In genomic region chr18:59567445-59567844, GRCh38 we compare ENCODE assay signal across 26 cellular contexts.
"Had no signal": no experiment of that assay in that cellular context is flagged by ENCODE, and none has a peak within 500 bp of the region (broad histone marks: within the 10 kb centered on the region; RNA-seq: fewer than 3 reads in every experiment).

No MANE protein-coding gene starts in this region.

- H3K4me1 Mint-ChIP-seq: activated CD4-positive, alpha-beta memory T cell treated with anti-CD3 and anti-CD28 coated beads, Interleukin-2, amount 10 ng/mL, durations not matched to agents 7 days and 5 days; activated CD4-positive, alpha-beta T cell treated with anti-CD3 and anti-CD28 coated beads, Interleukin-2, amount 10 ng/mL, durations not matched to agents 7 days and 5 days; memory B cell; stimulated activated effector memory CD8-positive, alpha-beta T cell treated with anti-CD3 and anti-CD28 coated beads, Interleukin-12 subunit alpha, Interleukin-12 subunit beta, amount 100 ng/mL, for 72 hours; stimulated activated naive CD8-positive, alpha-beta T cell treated with anti-CD3 and anti-CD28 coated beads, Interleukin-15, amount 100 ng/mL, for 72 hours had no signal

- H3K36me3 ChIP-seq: colonic mucosa had no signal

- H3K9me3 Mint-ChIP-seq: activated CD4-positive, alpha-beta memory T cell treated with anti-CD3 and anti-CD28 coated beads, Interleukin-2, amount 10 ng/mL, durations not matched to agents 7 days and 5 days; activated CD4-positive, alpha-beta T cell treated with anti-CD3 and anti-CD28 coated beads, Interleukin-2, amount 10 ng/mL, durations not matched to agents 7 days and 5 days; activated T-helper 2 cell treated with anti-CD3 and anti-CD28 coated beads, Interferon-gamma antibody, Interleukin-2, Interleukin-4, amounts not matched to agents 10 μg/mL and 5 μg/mL and 100 μg/mL, durations not matched to agents 14 hours and 24 hours and 36 hours; memory B cell; stimulated activated naive CD8-positive, alpha-beta T cell treated with anti-CD3 and anti-CD28 coated beads, Interleukin-15, amount 100 ng/mL, for 72 hours; WTC11 had no signal

- H3K9me3 ChIP-seq: colonic mucosa had no signal

- DNase-seq: activated CD4-positive, alpha-beta memory T cell treated with anti-CD3 and anti-CD28 coated beads, Interleukin-2, amount 10 ng/mL, durations not matched to agents 7 days and 5 days; activated CD4-positive, alpha-beta T cell treated with anti-CD3 and anti-CD28 coated beads for 1 hour; activated CD4-positive, alpha-beta T cell treated with anti-CD3 and anti-CD28 coated beads, Interleukin-2, amount 10 ng/mL, durations not matched to agents 7 days and 5 days; activated naive CD4-positive, alpha-beta T cell; activated T-cell treated with anti-CD3 and anti-CD28 coated beads, Interleukin-2, amount 50 U/mL, for 48 hours; anterior cingulate cortex; cerebellar nuclear complex; colonic mucosa; effector CD8-positive, alpha-beta T cell; hippocampal formation; left colon; naive thymus-derived CD8-positive, alpha-beta T cell; posterior cingulate gyrus; stimulated activated CD4-positive, alpha-beta T cell treated with anti-CD3 and anti-CD28 coated beads, Interleukin-12 subunit alpha, Interleukin-12 subunit beta, amount 100 ng/mL, for 4 hours; stimulated activated CD4-positive, alpha-beta T cell treated with anti-CD3 and anti-CD28 coated beads, Interleukin-4, amount 100 ng/mL, for 24 hours; stimulated activated naive CD8-positive, alpha-beta T cell treated with anti-CD3 and anti-CD28 coated beads, Interleukin-15, amount 100 ng/mL, for 72 hours; substantia nigra; T-helper 2 cell had no signal

- H3K27ac ChIP-seq: colonic mucosa, skin epidermis had no signal

- H3K4me3 Mint-ChIP-seq: activated CD4-positive, alpha-beta memory T cell treated with anti-CD3 and anti-CD28 coated beads, Interleukin-2, amount 10 ng/mL, durations not matched to agents 7 days and 5 days; activated CD4-positive, alpha-beta T cell treated with anti-CD3 and anti-CD28 coated beads, Interleukin-2, amount 10 ng/mL, durations not matched to agents 7 days and 5 days; memory B cell; naive thymus-derived CD8-positive, alpha-beta T cell; stimulated activated effector memory CD8-positive, alpha-beta T cell treated with anti-CD3 and anti-CD28 coated beads, Interleukin-12 subunit alpha, Interleukin-12 subunit beta, amount 100 ng/mL, for 72 hours; stimulated activated naive CD8-positive, alpha-beta T cell treated with anti-CD3 and anti-CD28 coated beads, Interleukin-15, amount 100 ng/mL, for 72 hours; WTC11 had no signal

- H3K27me3 ChIP-seq: colonic mucosa had no signal

- H3K36me3 Mint-ChIP-seq: activated naive CD4-positive, alpha-beta T cell treated with anti-CD3 and anti-CD28 coated beads, Interleukin-2, amount 50 U/mL, for 72 hours; memory B cell; naive thymus-derived CD8-positive, alpha-beta T cell; stimulated activated effector memory CD8-positive, alpha-beta T cell treated with anti-CD3 and anti-CD28 coated beads, Interleukin-12 subunit alpha, Interleukin-12 subunit beta, amount 100 ng/mL, for 72 hours; WTC11 had no signal

- H3K4me3 ChIP-seq: colonic mucosa, skin epidermis had no signal

- H3K4me1 ChIP-seq: colonic mucosa had no signal

- ATAC-seq: activated naive CD4-positive, alpha-beta T cell treated with anti-CD3 and anti-CD28 coated beads, Interleukin-2, amount 50 U/mL, for 72 hours; left colon; naive thymus-derived CD8-positive, alpha-beta T cell; sciatic nerve; SK-N-SH treated with all-trans-retinoic acid at 6 μM for 48 hours; stimulated activated effector memory CD8-positive, alpha-beta T cell treated with anti-CD3 and anti-CD28 coated beads, Interleukin-12 subunit alpha, Interleukin-12 subunit beta, amount 100 ng/mL, for 72 hours; stimulated activated naive CD8-positive, alpha-beta T cell treated with anti-CD3 and anti-CD28 coated beads, Interleukin-15, amount 100 ng/mL, for 72 hours; WTC11 had no signal

- H3K27ac Mint-ChIP-seq: activated CD4-positive, alpha-beta memory T cell treated with anti-CD3 and anti-CD28 coated beads, Interleukin-2, amount 10 ng/mL, durations not matched to agents 7 days and 5 days; activated CD4-positive, alpha-beta T cell treated with anti-CD3 and anti-CD28 coated beads, Interleukin-2, amount 10 ng/mL, durations not matched to agents 7 days and 5 days; activated naive CD4-positive, alpha-beta T cell treated with anti-CD3 and anti-CD28 coated beads, Interleukin-2, amount 50 U/mL, for 72 hours; activated T-helper 2 cell treated with anti-CD3 and anti-CD28 coated beads, Interferon-gamma antibody, Interleukin-2, Interleukin-4, amounts not matched to agents 10 μg/mL and 5 μg/mL and 100 μg/mL, durations not matched to agents 14 hours and 24 hours and 36 hours; memory B cell; naive thymus-derived CD8-positive, alpha-beta T cell; stimulated activated effector memory CD8-positive, alpha-beta T cell treated with anti-CD3 and anti-CD28 coated beads, Interleukin-12 subunit alpha, Interleukin-12 subunit beta, amount 100 ng/mL, for 72 hours; stimulated activated naive CD8-positive, alpha-beta T cell treated with anti-CD3 and anti-CD28 coated beads, Interleukin-15, amount 100 ng/mL, for 72 hours; WTC11 had no signal
